In the genomic region with DNA sequence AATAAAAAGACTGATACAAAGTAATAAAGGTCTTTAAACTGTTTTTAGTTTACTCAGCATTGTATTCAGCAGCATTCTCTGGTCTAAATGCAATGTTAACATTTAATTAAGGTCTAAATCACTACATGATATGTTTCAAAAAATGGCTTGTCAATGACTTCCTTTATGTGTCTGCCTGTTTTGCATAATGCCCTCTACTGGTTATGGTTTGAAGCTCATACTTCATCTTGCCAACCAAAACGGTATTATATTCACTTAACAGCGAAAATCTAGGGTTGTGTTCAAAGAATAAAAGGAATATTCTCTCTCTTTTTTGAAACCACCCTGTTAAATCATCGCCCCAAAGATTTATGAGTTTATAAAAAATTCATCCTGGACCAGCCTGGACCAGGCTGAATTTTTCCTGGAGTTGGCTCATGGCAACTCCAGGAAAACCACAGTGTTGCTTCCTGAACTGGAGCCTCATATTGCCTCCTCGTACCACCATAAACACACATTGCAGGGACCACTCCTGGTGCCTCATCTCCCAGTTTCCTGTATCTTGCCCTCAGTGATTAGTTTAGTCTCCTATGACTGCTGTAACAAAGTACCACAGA, we compare ENCODE assay signal across 8 cellular contexts. TPM values are rescaled to one million over a fixed set of nuclear protein-coding genes. Genes with fewer than 3 reads are reported as not detected.
DNase-seq lines count a peak whose midpoint lies in the region; ATAC-seq, FAIRE-seq and TF ChIP-seq lines count a peak whose summit lies in the region.

No MANE protein-coding gene starts in this region.

- H3K4me1 ChIP-seq in CD4-positive, CD25-positive, alpha-beta regulatory T cell (ENCODE audit: control insufficient read depth, insufficient read depth, low read length, poor library complexity, severe bottlenecking): no peaks in the 10 kb centered on the region
- no peaks in the 10 kb centered on the region for H3K4me1 ChIP-seq in kidney (ENCODE audit: control insufficient read depth in 1 of 2, insufficient read depth in 1 of 2, low read depth in 1 of 2, low read length in 2 of 2)

- no peak overlapping the region for H3K27ac Mint-ChIP-seq in CD4-positive, CD25-positive, alpha-beta regulatory T cell
- no peak overlapping the region for H3K27ac Mint-ChIP-seq in HFFc6

- H3K36me3 ChIP-seq in CD4-positive, CD25-positive, alpha-beta regulatory T cell (ENCODE audit: control insufficient read depth, insufficient read depth, low read length): no peaks in the 10 kb centered on the region
- no peaks in the 10 kb centered on the region for H3K36me3 ChIP-seq in kidney (ENCODE audit: control insufficient read depth in 1 of 2, insufficient read depth in 2 of 2, low read length in 2 of 2)

- FAIRE-seq in kidney (lab: Jason Lieb, UNC): no peak

- H3K9ac ChIP-seq in kidney (ENCODE audit: low read length in 2 of 2): no peak overlapping the region

- ATAC-seq in CD4-positive, CD25-positive, alpha-beta regulatory T cell (ENCODE audit: low read depth in 2 of 2): peak in 1 of 2 donors; percentile 43
- ATAC-seq in HG03025 (IDR thresholded peaks at IDR 0.05; ENCODE audit: low FRiP score, unreplicated experiment) (no peak), HG03439 (IDR thresholded peaks at IDR 0.05; ENCODE audit: unreplicated experiment) (no peak)

- DNase-seq in CD4-positive, CD25-positive, alpha-beta regulatory T cell: peak in 2 of 3 donors; percentile 23 to 50
- no peak for DNase-seq in HFFc6
- DNase-seq in RPMI8226: peak; percentile 45
- no peak for DNase-seq in kidney
- DNase-seq in stimulated activated CD4-positive, alpha-beta T cell treated with anti-CD3 and anti-CD28 coated beads, Interleukin-4, amount 100 ng/mL, for 24 hours: no peak
- no peak for DNase-seq in activated effector memory CD4-positive, alpha-beta T cell treated with anti-CD3 and anti-CD28 coated beads, Interleukin-2, amount 50 U/mL, for 16 hours

- no peak overlapping the region for H3K27ac ChIP-seq in CD4-positive, CD25-positive, alpha-beta regulatory T cell (ENCODE audit: insufficient read depth, low read length, poor library complexity, severe bottlenecking)
- H3K27ac ChIP-seq in kidney (ENCODE audit: low read depth in 2 of 2, low read length in 2 of 2): no peak overlapping the region

- TF ChIP-seq CTCF in HFFc6 (IDR thresholded peaks at IDR 0.05) (peak; percentile 72), kidney (IDR thresholded peaks at IDR 0.05; ENCODE audit: borderline replicate concordance, extremely low read depth, insufficient read depth) (peak; percentile 11)

- peaks cover 0 to 2% (median 0%) of the 10 kb centered on the region in 7 donors for H3K9me3 Mint-ChIP-seq in CD4-positive, CD25-positive, alpha-beta regulatory T cell
- no peaks in the 10 kb centered on the region for H3K9me3 Mint-ChIP-seq in HFFc6

- H3K4me3 Mint-ChIP-seq in CD4-positive, CD25-positive, alpha-beta regulatory T cell: no peak overlapping the region
- H3K4me3 Mint-ChIP-seq in HFFc6: no peak overlapping the region

- H3K4me1 Mint-ChIP-seq in CD4-positive, CD25-positive, alpha-beta regulatory T cell: peaks cover 0 to 4% (median 0%) of the 10 kb centered on the region in 4 donors
- peaks cover 9% of the 10 kb centered on the region for H3K4me1 Mint-ChIP-seq in HFFc6 (ENCODE audit: low read depth)

- H3K36me3 Mint-ChIP-seq in CD4-positive, CD25-positive, alpha-beta regulatory T cell: no peaks in the 10 kb centered on the region
- no peaks in the 10 kb centered on the region for H3K36me3 Mint-ChIP-seq in HFFc6 (ENCODE audit: low read depth)

- H3K9me3 ChIP-seq in CD4-positive, CD25-positive, alpha-beta regulatory T cell (ENCODE audit: control insufficient read depth in 2 of 2, low read length in 2 of 2): no peaks in the 10 kb centered on the region
- H3K9me3 ChIP-seq in kidney (ENCODE audit: control insufficient read depth in 1 of 2, low read length in 2 of 2): peaks cover 2 to 6% of the 10 kb centered on the region in 2 donors

- H3K4me3 ChIP-seq in CD4-positive, CD25-positive, alpha-beta regulatory T cell (ENCODE audit: low read depth, low read length): no peak overlapping the region
- no peak overlapping the region for H3K4me3 ChIP-seq in kidney (ENCODE audit: low read length in 2 of 2)

- H3K27me3 Mint-ChIP-seq in CD4-positive, CD25-positive, alpha-beta regulatory T cell: peaks cover 29% of the 10 kb centered on the region
- H3K27me3 Mint-ChIP-seq in HFFc6 (ENCODE audit: insufficient read depth): no peaks in the 10 kb centered on the region

- H3K27me3 ChIP-seq in CD4-positive, CD25-positive, alpha-beta regulatory T cell (ENCODE audit: control insufficient read depth, insufficient read depth, low read length): peaks cover 7% of the 10 kb centered on the region

- intact Hi-C loops in kidney (cut with DNase I): no loop called here

RNA-seq across cellular contexts. Expression of a gene that starts 6.7 kb away (rescaled TPM):
- 2.1 TPM for total RNA-seq in CD4-positive, CD25-positive, alpha-beta regulatory T cell
- polyA plus RNA-seq in CD4-positive, CD25-positive, alpha-beta regulatory T cell: under 1 TPM; 0.43 to 0.95 (median 0.59) TPM
- 10 to 100 TPM; 42.1 to 82.6 (median 76.3) TPM for total RNA-seq in HFFc6 (2021; fragmentation: NEBNext Ultra II Directional; extraction: Animal tissue kit (Norgen Biotek cat#: 25700))
- total RNA-seq in kidney: 43.6 TPM
- polyA plus RNA-seq in kidney (ENCODE audit: insufficient read depth, low read depth, low replicate concordance): 6.7 TPM

RNA-seq across cellular contexts. Expression of a gene that starts 32.9 kb away (rescaled TPM):
- 2.7 TPM for total RNA-seq in CD4-positive, CD25-positive, alpha-beta regulatory T cell
- 1 to 10 TPM; 1.1 to 2.9 (median 1.9) TPM for polyA plus RNA-seq in CD4-positive, CD25-positive, alpha-beta regulatory T cell
- 10 to 100 TPM; 29.1 to 62.4 (median 50.6) TPM for total RNA-seq in HFFc6 (2021; fragmentation: NEBNext Ultra II Directional; extraction: Animal tissue kit (Norgen Biotek cat#: 25700))
- total RNA-seq in kidney: 15.5 TPM
- polyA plus RNA-seq in kidney (ENCODE audit: insufficient read depth, low read depth, low replicate concordance): 2.4 TPM

Comparison
In these comparisons a context has a peak if more than half of its experiments do, and no peak if none do; other contexts are left out.
1. DNase-seq: peak in CD4-positive, CD25-positive, alpha-beta regulatory T cell (2 of 3) and RPMI8226 (single experiment); none in HFFc6 (single experiment), kidney (single experiment), stimulated activated CD4-positive, alpha-beta T cell treated with anti-CD3 and anti-CD28 coated beads, Interleukin-4, amount 100 ng/mL, for 24 hours (single experiment) and activated effector memory CD4-positive, alpha-beta T cell treated with anti-CD3 and anti-CD28 coated beads, Interleukin-2, amount 50 U/mL, for 16 hours (single experiment).
2. RNA of a gene that starts 6.7 kb away (total RNA-seq): 42.1 to 82.6 TPM in HFFc6 and 43.6 TPM in kidney (single experiment); 2.1 TPM in CD4-positive, CD25-positive, alpha-beta regulatory T cell (single experiment); every median in the first group is over 10 times any median in the second.